1 cellular context compared by ENCODE assay signal in the genomic region with DNA sequence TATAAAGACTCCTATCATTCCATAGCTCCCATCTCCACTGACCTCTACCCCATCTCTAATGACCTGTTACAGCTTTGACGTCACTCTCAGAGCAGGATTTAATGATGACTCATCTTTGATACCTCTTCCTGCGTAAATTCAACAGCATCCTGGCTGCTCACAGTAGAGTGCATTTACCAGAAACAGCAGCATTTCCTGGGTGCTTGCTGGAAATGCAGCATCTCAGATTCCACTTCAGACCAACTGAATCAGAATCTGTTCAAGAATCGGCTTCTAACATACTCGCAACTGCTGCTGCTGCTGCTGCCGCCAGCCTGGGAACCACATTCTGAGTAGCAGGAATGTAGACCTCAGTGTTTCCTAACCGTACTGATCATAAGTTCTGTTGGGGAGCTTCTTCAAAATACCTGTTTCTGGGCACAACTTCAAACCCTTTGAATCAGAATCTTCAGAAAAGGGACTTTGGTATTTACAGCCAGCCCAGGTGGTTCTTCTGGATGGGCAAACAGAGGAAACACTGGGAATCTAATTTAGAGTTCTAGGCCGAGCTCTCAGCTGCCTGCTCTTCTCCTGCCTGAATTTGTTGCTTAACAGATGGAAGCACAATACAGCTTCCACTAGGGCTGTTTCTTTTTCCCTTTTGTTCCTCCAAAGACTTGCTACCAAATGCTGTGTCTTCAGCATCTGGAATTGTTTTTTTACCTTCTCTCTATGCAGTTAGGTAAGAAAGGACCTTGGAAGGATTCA.
TF ChIP-seq lines count a peak whose summit lies in the region.

No MANE protein-coding gene starts in this region.

TF ChIP-seq in HEK293, 187 proteins besides CTCF, POLR2A, EP300 and RAD21:
- TF ChIP-seq ZNF350 (tag by site-specific recombination; IDR thresholded peaks at IDR 0.05), result no peak
- TF ChIP-seq, protein P1, sequence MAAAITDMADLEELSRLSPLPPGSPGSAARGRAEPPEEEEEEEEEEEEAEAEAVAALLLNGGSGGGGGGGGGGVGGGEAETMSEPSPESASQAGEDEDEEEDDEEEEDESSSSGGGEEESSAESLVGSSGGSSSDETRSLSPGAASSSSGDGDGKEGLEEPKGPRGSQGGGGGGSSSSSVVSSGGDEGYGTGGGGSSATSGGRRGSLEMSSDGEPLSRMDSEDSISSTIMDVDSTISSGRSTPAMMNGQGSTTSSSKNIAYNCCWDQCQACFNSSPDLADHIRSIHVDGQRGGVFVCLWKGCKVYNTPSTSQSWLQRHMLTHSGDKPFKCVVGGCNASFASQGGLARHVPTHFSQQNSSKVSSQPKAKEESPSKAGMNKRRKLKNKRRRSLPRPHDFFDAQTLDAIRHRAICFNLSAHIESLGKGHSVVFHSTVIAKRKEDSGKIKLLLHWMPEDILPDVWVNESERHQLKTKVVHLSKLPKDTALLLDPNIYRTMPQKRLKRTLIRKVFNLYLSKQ (tag by site-specific recombination; IDR thresholded peaks at IDR 0.05; ENCODE audit: borderline replicate concordance), result no peak
- no peak for TF ChIP-seq ZNF626 (tag by site-specific recombination; IDR thresholded peaks at IDR 0.05)
- no peak for TF ChIP-seq ZNF747 (tag by site-specific recombination; IDR thresholded peaks at IDR 0.05)
- TF ChIP-seq ZNF629 (tag by site-specific recombination; IDR thresholded peaks at IDR 0.05), result 0 out of 2 replicates have a peak, but pooled peaks have one; percentile 16
- no peak for TF ChIP-seq ZSCAN16 (tag by site-specific recombination; IDR thresholded peaks at IDR 0.05)
